ENCODE assay signal across 8 cellular contexts in genomic region chr18:63422087-63422861, GRCh38. TPM values are rescaled to one million over a fixed set of nuclear protein-coding genes. Genes with fewer than 3 reads are reported as not detected.
A peak's percentile ranks its signal among the peaks of the same experiment; 100 is the strongest.
DNase-seq lines count a peak whose midpoint lies in the region; ATAC-seq and TF ChIP-seq lines count a peak whose summit lies in the region.

Gene VPS4B, minus strand, starts transcription at chr18:63422476. Its CDS starts 217 bp downstream, at chr18:63422259.

- H3K27ac ChIP-seq in left lung: peak within 1 kb of the TSS; percentile 91 to 92

- H3K36me3 ChIP-seq in left lung: peaks cover 0 to 25% of the 10 kb centered on the region in 2 donors

- H3K9me3 ChIP-seq in left lung: no peaks in the 10 kb centered on the region

- ATAC-seq in GM19397 (IDR thresholded peaks at IDR 0.05; ENCODE audit: unreplicated experiment): peak; percentile 98
- peak; percentile 97 for ATAC-seq in HG03571 (IDR thresholded peaks at IDR 0.05; ENCODE audit: unreplicated experiment)
- ATAC-seq in left lung: peak; percentile 99

- no peak for TF ChIP-seq CTCF in left lung (IDR thresholded peaks at IDR 0.05)

- H3K4me1 ChIP-seq in left lung: peaks cover 7 to 36% of the 10 kb centered on the region in 2 donors

- intact Hi-C loops in left lung (cut with DNase I): loop anchor here in 1 of 2 donors (10.0 kb wide), 1 partner anchor 57 kb away; the partner anchor contains the start of gene KDSR

- no peaks in the 10 kb centered on the region for H3K27me3 ChIP-seq in left lung

- DNase-seq in CD1c-positive myeloid dendritic cell (ENCODE audit: extremely low spot score) (peak; percentile 100), NCI-H82 (lab: John Stamatoyannopoulos, UW) (peak; percentile 99), dermis blood vessel endothelial cell (peak; percentile 100), left lung (peak; percentile 100)
- peak; percentile 99 for DNase-seq in activated CD4-positive, alpha-beta T cell treated with anti-CD3 and anti-CD28 coated beads, Interleukin-2, amount 50 U/mL, for 48 hours
- peak; percentile 98 to 99 for DNase-seq in stimulated activated CD4-positive, alpha-beta T cell treated with anti-CD3 and anti-CD28 coated beads, Interleukin-2, amount 100 ng/mL, for 48 hours

- H3K4me3 ChIP-seq in left lung: peak within 1 kb of the TSS; percentile 83 to 92

RNA-seq across cellular contexts. Expression of gene VPS4B, which starts in this region (rescaled TPM):
- total RNA-seq in dermis blood vessel endothelial cell (55.3 and 59.1 TPM in 2 replicates), left lung (10 to 100 TPM; 57.0 to 71.4 TPM)

Comparison
In these comparisons a context has a peak if more than half of its experiments do, and no peak if none do; other contexts are left out.
1. Peak in every context shown above with its lines: DNase-seq, ATAC-seq, H3K4me3 ChIP-seq and H3K27ac ChIP-seq.